In genomic region chr4:7118013-7118832, GRCh38 we compare ENCODE assay signal across 24 cellular contexts.
"Had no signal": no experiment of that assay in that cellular context is flagged by ENCODE, and none has a peak within 500 bp of the region (broad histone marks: within the 10 kb centered on the region; RNA-seq: fewer than 3 reads in every experiment).

No MANE protein-coding gene starts in this region.

- H3K4me3 Mint-ChIP-seq: mesothelial cell of epicardium; naive B cell; natural killer cell treated with Interleukin-12 subunit alpha and Interleukin-12 subunit beta and Interleukin-15 and Interleukin-18, amount 100 ng/mL, for 72 hours; stimulated activated memory B cell treated with anti-CD40 and anti-IgM and Interleukin-4, amounts not matched to agents 10 μg/mL and 1 μg/mL and 100 μg/mL, for 72 hours; stimulated activated naive CD8-positive, alpha-beta T cell treated with anti-CD3 and anti-CD28 coated beads, Interleukin-15, amount 100 ng/mL, for 72 hours; type B pancreatic cell had no signal

- H3K27me3 ChIP-seq: hepatocyte, ovary, right atrium auricular region, tibial nerve, vagina had no signal

- H3K4me3 ChIP-seq: hepatocyte, left ventricle myocardium inferior, lung, ovary, right atrium auricular region, skin epidermis, spleen, tibial nerve, vagina had no signal

- H3K4me1 ChIP-seq: left ventricle myocardium inferior, right atrium auricular region, spleen, vagina had no signal

- H3K4me1 Mint-ChIP-seq: mesothelial cell of epicardium; naive B cell; stimulated activated memory B cell treated with anti-CD40 and anti-IgM and Interleukin-4, amounts not matched to agents 10 μg/mL and 1 μg/mL and 100 μg/mL, for 72 hours; stimulated activated naive CD8-positive, alpha-beta T cell treated with anti-CD3 and anti-CD28 coated beads, Interleukin-15, amount 100 ng/mL, for 72 hours had no signal

- DNase-seq: islet precursor cell; left ventricle myocardium inferior; mesendoderm; naive B cell; ovary; spleen; stimulated activated CD4-positive, alpha-beta T cell treated with anti-CD3 and anti-CD28 coated beads, Interleukin-2, amount 100 ng/mL, for 48 hours; stimulated activated CD4-positive, alpha-beta T cell treated with anti-CD3 and anti-CD28 coated beads, Interleukin-4, amount 100 ng/mL, for 4 hours; stimulated activated CD8-positive, alpha-beta memory T cell treated with anti-CD3 and anti-CD28 coated beads, Interleukin-4, amount 100 ng/mL, for 48 hours; stimulated activated naive CD4-positive, alpha-beta T cell treated with Interleukin-2 at 50 U/mL for 16 hours; stimulated activated naive CD8-positive, alpha-beta T cell treated with anti-CD3 and anti-CD28 coated beads, Interleukin-15, amount 100 ng/mL, for 72 hours; substantia nigra had no signal

- H3K27ac Mint-ChIP-seq: mesothelial cell of epicardium; natural killer cell treated with Interleukin-12 subunit alpha and Interleukin-12 subunit beta and Interleukin-15 and Interleukin-18, amount 100 ng/mL, for 72 hours; progenitor cell of endocrine pancreas; stimulated activated memory B cell treated with anti-CD40 and anti-IgM and Interleukin-4, amounts not matched to agents 10 μg/mL and 1 μg/mL and 100 μg/mL, for 72 hours; stimulated activated naive CD8-positive, alpha-beta T cell treated with anti-CD3 and anti-CD28 coated beads, Interleukin-15, amount 100 ng/mL, for 72 hours; type B pancreatic cell had no signal

- H3K27ac ChIP-seq: hepatocyte, left ventricle myocardium inferior, ovary, right atrium auricular region, skin epidermis, spleen, tibial nerve, vagina had no signal

- H3K36me3 ChIP-seq: left ventricle myocardium inferior, ovary, right atrium auricular region, spleen, tibial nerve, vagina had no signal

- H3K9me3 Mint-ChIP-seq: type B pancreatic cell had no signal

- H3K79me2 ChIP-seq: hepatocyte had no signal

- H3K36me3 Mint-ChIP-seq: mesothelial cell of epicardium; natural killer cell treated with Interleukin-12 subunit alpha and Interleukin-12 subunit beta and Interleukin-15 and Interleukin-18, amount 100 ng/mL, for 72 hours; type B pancreatic cell had no signal

- H2AFZ ChIP-seq: hepatocyte had no signal

- ATAC-seq: natural killer cell treated with Interleukin-12 subunit alpha and Interleukin-12 subunit beta and Interleukin-15 and Interleukin-18, amount 100 ng/mL, for 72 hours; sciatic nerve; stimulated activated memory B cell treated with anti-CD40 and anti-IgM and Interleukin-4, amounts not matched to agents 10 μg/mL and 1 μg/mL and 100 μg/mL, for 72 hours; stimulated activated naive CD8-positive, alpha-beta T cell treated with anti-CD3 and anti-CD28 coated beads, Interleukin-15, amount 100 ng/mL, for 72 hours had no signal

- H3K9me3 ChIP-seq: left ventricle myocardium inferior, ovary, right atrium auricular region, tibial nerve, vagina had no signal

- H3K4me2 ChIP-seq: hepatocyte had no signal
